8 cellular contexts compared by ENCODE assay signal in genomic region chr7:73234994-73235717, GRCh38.
DNase-seq lines count a peak whose midpoint lies in the region; ATAC-seq and TF ChIP-seq lines count a peak whose summit lies in the region.
"Not testable (repeated sequence)": the region's sequence is repeated elsewhere in the genome, so short reads cannot be mapped to it uniquely, and the experiment has no call there.

No MANE protein-coding gene starts in this region.

- H3K9me3 ChIP-seq in OCI-LY7 (ENCODE audit: low read length); aorta (ENCODE audit: control insufficient read depth, low read length): not testable (repeated sequence)

- peak; percentile 84 for ATAC-seq in GM19372 (IDR thresholded peaks at IDR 0.05; ENCODE audit: low read depth, unreplicated experiment)
- peak; percentile 84 for ATAC-seq in HG02938 (IDR thresholded peaks at IDR 0.05; ENCODE audit: unreplicated experiment)
- peak; percentile 84 for ATAC-seq in memory B cell (ENCODE audit: low read depth)
- peak; percentile 98 for ATAC-seq in aorta (ENCODE audit: low FRiP score)

- not testable (repeated sequence) for TF ChIP-seq CTCF in OCI-LY7 (conservative IDR thresholded peaks at IDR 0.05; ENCODE audit: low read length); coronary artery (IDR thresholded peaks at IDR 0.05)

- not testable (repeated sequence) for H3K27ac ChIP-seq in OCI-LY7 (ENCODE audit: low read depth, low read length, poor library complexity, severe bottlenecking); aorta (ENCODE audit: low read depth in 1 of 2, low read length in 2 of 2)
- H3K27ac ChIP-seq in coronary artery, result peak overlapping the region in 1 of 2 donors; percentile 31

- H3K27me3 Mint-ChIP-seq in memory B cell, result not testable (repeated sequence)

- H3K9me3 Mint-ChIP-seq in memory B cell, result not testable (repeated sequence)

- H3K9me2 ChIP-seq in OCI-LY7 (ENCODE audit: insufficient read depth, low read length), result not testable (repeated sequence)

- CTCF ChIA-PET in OCI-LY7 (lab: Charles Lee; ENCODE audit: unreplicated experiment), result not testable (repeated sequence)

- not testable (repeated sequence) for H3K27ac Mint-ChIP-seq in memory B cell

- not testable (repeated sequence) for H3K36me3 Mint-ChIP-seq in memory B cell

- H3K27me3 ChIP-seq in aorta (ENCODE audit: control insufficient read depth in 1 of 2, insufficient read depth in 2 of 2, low read length in 1 of 2), result not testable (repeated sequence)

- intact Hi-C loops in OCI-LY7 (cut with micrococcal nuclease; ENCODE audit: unreplicated experiment); aorta (cut with DNase I): not testable (repeated sequence)

- H3K36me3 ChIP-seq in OCI-LY7 (ENCODE audit: insufficient read depth, low read length); aorta (ENCODE audit: control insufficient read depth in 1 of 2, insufficient read depth in 2 of 2, low read length in 1 of 2): not testable (repeated sequence)

- not testable (repeated sequence) for H3K4me2 ChIP-seq in OCI-LY7 (ENCODE audit: low read length)

- 0 to 1% methylated on average over 6 to 20 of the region's 72 CpGs for WGBS in aorta, 2 donors

- DNase-seq in OCI-LY7 (ENCODE audit: low spot score); coronary artery (ENCODE audit: low spot score): not testable (repeated sequence)
- peak; percentile 90 for DNase-seq in activated CD8-positive, alpha-beta memory T cell treated with anti-CD3 and anti-CD28 coated beads, Interleukin-2, amount 50 U/mL, for 48 hours
- DNase-seq in memory B cell (ENCODE audit: low spot score in 2 of 2) (peak; percentile 92 to 97), aorta (peak; percentile 94 to 97)
- peak; percentile 91 to 95 for DNase-seq in stimulated activated CD4-positive, alpha-beta T cell treated with anti-CD3 and anti-CD28 coated beads, Interleukin-2, amount 100 ng/mL, for 24 hours

- H4K20me1 ChIP-seq in OCI-LY7 (ENCODE audit: insufficient read depth, low read length), result not testable (repeated sequence)

- H3K4me1 ChIP-seq in OCI-LY7 (ENCODE audit: insufficient read depth, low read length, poor library complexity, severe bottlenecking); aorta (ENCODE audit: control insufficient read depth in 1 of 2, insufficient read depth in 2 of 2, low read length in 2 of 2): not testable (repeated sequence)

- peak overlapping the region; percentile 29 for H3K4me3 Mint-ChIP-seq in memory B cell

- H2AFZ ChIP-seq in OCI-LY7 (ENCODE audit: low read length), result not testable (repeated sequence)

- not testable (repeated sequence) for H3K4me1 Mint-ChIP-seq in memory B cell

- H3K4me3 ChIP-seq in OCI-LY7 (ENCODE audit: low read depth, low read length, poor library complexity, severe bottlenecking) (peak overlapping the region; percentile 34), coronary artery (peak overlapping the region; percentile 63)
- not testable (repeated sequence) for H3K4me3 ChIP-seq in aorta (ENCODE audit: low read length in 2 of 2)

- not testable (repeated sequence) for BruUV-seq in OCI-LY7 (replicated peaks; lab: Mats Ljungman, UMichigan)

- H3K79me2 ChIP-seq in OCI-LY7 (ENCODE audit: insufficient read depth, low read depth, low read length), result not testable (repeated sequence)

- POLR2A ChIA-PET in OCI-LY7 (lab: Charles Lee), result not testable (repeated sequence)
